Comparison of ENCODE assay signal across 1 cellular context in the genomic region with DNA sequence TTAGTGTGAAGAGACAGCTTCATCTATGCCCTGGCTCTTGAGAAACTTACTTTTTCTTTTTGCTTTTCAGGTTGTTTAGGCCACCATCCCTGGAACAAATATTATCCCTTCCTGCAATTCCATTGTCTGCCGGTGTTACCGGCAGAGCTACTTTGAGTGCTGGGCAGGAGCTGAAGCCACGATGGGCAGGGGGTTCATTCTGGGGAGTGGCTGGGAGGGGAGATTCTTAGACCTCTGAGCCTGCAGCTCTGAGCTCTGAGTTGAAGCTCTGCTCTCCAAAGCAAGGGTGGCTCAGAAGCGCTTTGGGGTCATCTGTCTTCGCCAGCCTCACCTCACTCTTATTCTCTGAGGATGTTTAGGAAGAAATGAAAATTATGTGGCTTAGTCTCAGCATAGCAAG.
TF ChIP-seq lines count a peak whose summit lies in the region.

No MANE protein-coding gene starts in this region.

TF ChIP-seq in H1, 55 proteins besides CTCF, POLR2A, EP300 and RAD21 (continued from another document):
- TF ChIP-seq, protein P1, sequence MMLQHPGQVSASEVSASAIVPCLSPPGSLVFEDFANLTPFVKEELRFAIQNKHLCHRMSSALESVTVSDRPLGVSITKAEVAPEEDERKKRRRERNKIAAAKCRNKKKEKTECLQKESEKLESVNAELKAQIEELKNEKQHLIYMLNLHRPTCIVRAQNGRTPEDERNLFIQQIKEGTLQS (IDR thresholded peaks at IDR 0.05; ENCODE audit: insufficient read depth, low read depth, low read length), result no peak
- no peak for TF ChIP-seq ATF2 (IDR thresholded peaks at IDR 0.05; ENCODE audit: low read length)
